ENCODE assay signal across 14 cellular contexts in the genomic region with DNA sequence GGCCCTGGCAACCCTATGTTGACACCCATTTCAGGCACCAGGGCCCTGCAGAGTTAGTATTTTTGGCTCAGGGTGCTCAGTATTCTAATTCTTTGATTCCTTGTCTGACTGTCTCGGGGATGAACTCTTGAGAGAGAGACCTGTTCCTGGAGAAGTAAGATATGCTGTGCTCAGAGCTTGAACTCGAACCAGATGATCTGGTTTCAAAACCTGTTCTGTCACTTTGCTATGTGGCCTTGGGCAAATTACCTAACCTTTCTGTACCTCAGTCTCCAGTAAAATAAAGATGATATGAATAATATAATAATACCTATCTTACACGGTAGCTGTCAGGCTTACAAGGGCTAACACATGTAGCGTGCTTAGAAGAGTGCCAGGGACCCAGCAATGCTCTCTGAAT.
A peak's percentile ranks its signal among the peaks of the same experiment; 100 is the strongest.
DNase-seq lines count a peak whose midpoint lies in the region; ATAC-seq, FAIRE-seq and TF ChIP-seq lines count a peak whose summit lies in the region.
"Had no signal": no experiment of that assay in that cellular context is flagged by ENCODE, and none has a peak within 500 bp of the region (broad histone marks: within the 10 kb centered on the region; RNA-seq: fewer than 3 reads in every experiment).

No MANE protein-coding gene starts in this region.

- POLR2A ChIA-PET in K562 (lab: Yijun Ruan, JAX) = no interaction called here

- TF ChIP-seq EP300 in K562 (IDR thresholded peaks at IDR 0.05; ENCODE audit: low read length) = no peak

- H3K9ac ChIP-seq in K562 (ENCODE audit: insufficient read depth in 1 of 2, low read depth in 2 of 2, low read length in 2 of 2) (peak overlapping the region in 1 of 2 experiments; percentile 68; a peak in 1 of 4 replicates), subcutaneous abdominal adipose tissue (ENCODE audit: low read length in 5 of 5) (peak overlapping the region in 1 of 5 donors; percentile 29)

- H3K27me3 ChIP-seq in K562 (ENCODE audit: control insufficient read depth in 2 of 2, insufficient read depth in 2 of 2, low read length in 2 of 2) = no peaks in the 10 kb centered on the region
- H3K27me3 ChIP-seq in lower lobe of right lung (ENCODE audit: low read depth) = no peaks in the 10 kb centered on the region
- peaks cover 0 to 3% (median 0%) of the 10 kb centered on the region in 5 donors for H3K27me3 ChIP-seq in subcutaneous abdominal adipose tissue (ENCODE audit: control insufficient read depth in 5 of 5, insufficient read depth in 4 of 5, low read length in 5 of 5)

- TF ChIP-seq POLR2A in K562 (conservative IDR thresholded peaks at IDR 0.05) = no peak

- CTCF ChIA-PET in K562 (lab: Yijun Ruan, JAX; ENCODE audit: low intra/inter-chr PET ratio) = no interaction called here

- H4K20me1 ChIP-seq in K562 (replicated peaks; ENCODE audit: control insufficient read depth, insufficient read depth, low read length) = no peaks in the 10 kb centered on the region

- BruUV-seq in K562 (replicated peaks; lab: Mats Ljungman, UMichigan) = no TSS peak

- TF ChIP-seq RAD21 in K562 (CRISPR knock-in tag; conservative IDR thresholded peaks at IDR 0.05 in 1 of 2, IDR thresholded peaks at IDR 0.05 in 1 of 2) = no peak

- H3K4me3 ChIP-seq in K562 (no peak overlapping the region), lower lobe of right lung (no peak overlapping the region), subcutaneous abdominal adipose tissue (ENCODE audit: low read depth in 1 of 5, low read length in 5 of 5) (no peak overlapping the region)

- peaks cover 64% of the 10 kb centered on the region for H3K4me1 Mint-ChIP-seq in HFFc6 (ENCODE audit: low read depth)
- H3K4me1 Mint-ChIP-seq in stimulated activated effector memory CD8-positive, alpha-beta T cell treated with anti-CD3 and anti-CD28 coated beads, Interleukin-12 subunit alpha, Interleukin-12 subunit beta, amount 100 ng/mL, for 72 hours = no peaks in the 10 kb centered on the region
- H3K4me1 Mint-ChIP-seq: stimulated activated memory B cell treated with anti-CD40 and anti-IgM and Interleukin-4, amounts not matched to agents 10 μg/mL and 1 μg/mL and 100 μg/mL, for 72 hours had no signal

- no peaks in the 10 kb centered on the region for H3K9me1 ChIP-seq in K562 (ENCODE audit: control insufficient read depth, insufficient read depth, low read length)

- peak overlapping the region; percentile 50; the same call in 2 of the 3 replicates for H3K27ac ChIP-seq in K562 (ENCODE audit: extremely low read depth, low read depth, low read length)
- H3K27ac ChIP-seq in lower lobe of right lung = peak overlapping the region; percentile 22
- H3K27ac ChIP-seq in subcutaneous abdominal adipose tissue (ENCODE audit: low read depth, low read length) = peak overlapping the region; percentile 25

- H3K9me3 ChIP-seq in K562 (replicated peaks; ENCODE audit: control insufficient read depth, insufficient read depth, low read depth, low read length) = no peaks in the 10 kb centered on the region
- no peaks in the 10 kb centered on the region for H3K9me3 ChIP-seq in lower lobe of right lung
- H3K9me3 ChIP-seq in subcutaneous abdominal adipose tissue (ENCODE audit: control insufficient read depth in 5 of 5, low read length in 5 of 5) = peaks cover 0 to 9% (median 0%) of the 10 kb centered on the region in 5 donors

- FAIRE-seq in K562 (lab: Jason Lieb, UNC) = no peak

- intact Hi-C loops in K562 (cut with micrococcal nuclease) = no loop called here
- intact Hi-C loops in lower lobe of right lung (cut with DNase I) = no loop called here

- TF ChIP-seq CTCF in HFFc6 (IDR thresholded peaks at IDR 0.05) (no peak), K562 (IDR thresholded peaks at IDR 0.05 in 2 of 3, conservative IDR thresholded peaks at IDR 0.05 in 1 of 3; ENCODE audit: insufficient read depth in 2 of 3, low read depth in 1 of 3, low read length in 3 of 3) (no peak), lower lobe of right lung (IDR thresholded peaks at IDR 0.05) (no peak)

- DNase-seq in HFFc6 (no peak), K562 (ENCODE audit: extremely low read depth in 1 of 4, low spot score in 3 of 4) (no peak), lower lobe of right lung (no peak), OCI-M2 (lab: John Stamatoyannopoulos, UW; ENCODE audit: unreplicated experiment) (no peak)
- DNase-seq in stimulated activated effector memory CD8-positive, alpha-beta T cell treated with anti-CD3 and anti-CD28 coated beads, Interleukin-12 subunit alpha, Interleukin-12 subunit beta, amount 100 ng/mL, for 72 hours (ENCODE audit: low spot score in 2 of 2) = no peak
- DNase-seq: activated CD8-positive, alpha-beta T cell treated with anti-CD3 and anti-CD28 coated beads, Interleukin-2, amount 10 ng/mL, durations not matched to agents 7 days and 5 days; activated naive CD4-positive, alpha-beta T cell; NCI-H1105; stimulated activated CD4-positive, alpha-beta T cell treated with anti-CD3 and anti-CD28 coated beads, Interleukin-4, amount 100 ng/mL, for 1 hour; T-helper 9 cell had no signal

- in situ Hi-C loops in K562 (cut with MboI) = no loop called here

- H3K9me3 Mint-ChIP-seq in HFFc6 = peaks cover 14% of the 10 kb centered on the region; the same call in 1 of the 2 replicates
- peaks cover 6% of the 10 kb centered on the region for H3K9me3 Mint-ChIP-seq in stimulated activated effector memory CD8-positive, alpha-beta T cell treated with anti-CD3 and anti-CD28 coated beads, Interleukin-12 subunit alpha, Interleukin-12 subunit beta, amount 100 ng/mL, for 72 hours

- peaks cover 30 to 50% of the 10 kb centered on the region in 2 experiments for H3K4me1 ChIP-seq in K562 (replicated peaks in 1 of 2; ENCODE audit: control insufficient read depth in 2 of 2, insufficient read depth in 2 of 2, low read length in 2 of 2)
- H3K4me1 ChIP-seq in lower lobe of right lung = peaks cover 25% of the 10 kb centered on the region
- peaks cover 14 to 67% (median 48%) of the 10 kb centered on the region in 5 donors for H3K4me1 ChIP-seq in subcutaneous abdominal adipose tissue (ENCODE audit: control insufficient read depth in 5 of 5, insufficient read depth in 5 of 5, low read length in 5 of 5)

- no peak overlapping the region for H3K4me2 ChIP-seq in K562 (ENCODE audit: insufficient read depth, low read length)

- H3K27ac Mint-ChIP-seq in HFFc6 = peak overlapping the region; percentile 70
- no peak overlapping the region for H3K27ac Mint-ChIP-seq in stimulated activated effector memory CD8-positive, alpha-beta T cell treated with anti-CD3 and anti-CD28 coated beads, Interleukin-12 subunit alpha, Interleukin-12 subunit beta, amount 100 ng/mL, for 72 hours
- H3K27ac Mint-ChIP-seq: activated CD8-positive, alpha-beta T cell treated with anti-CD3 and anti-CD28 coated beads, Interleukin-2, amount 10 ng/mL, durations not matched to agents 7 days and 5 days; stimulated activated memory B cell treated with anti-CD40 and anti-IgM and Interleukin-4, amounts not matched to agents 10 μg/mL and 1 μg/mL and 100 μg/mL, for 72 hours had no signal

- peaks cover 4% of the 10 kb centered on the region for H3K27me3 Mint-ChIP-seq in HFFc6 (ENCODE audit: insufficient read depth)

- 80% methylated on average over 4 of the region's 4 CpGs for WGBS in K562 (ENCODE audit: insufficient coverage, low coverage, missing lambda C conversion rate)

- H3K4me3 Mint-ChIP-seq in HFFc6 = no peak overlapping the region
- no peak overlapping the region for H3K4me3 Mint-ChIP-seq in stimulated activated effector memory CD8-positive, alpha-beta T cell treated with anti-CD3 and anti-CD28 coated beads, Interleukin-12 subunit alpha, Interleukin-12 subunit beta, amount 100 ng/mL, for 72 hours
- H3K4me3 Mint-ChIP-seq: activated CD8-positive, alpha-beta T cell treated with anti-CD3 and anti-CD28 coated beads, Interleukin-2, amount 10 ng/mL, durations not matched to agents 7 days and 5 days; stimulated activated memory B cell treated with anti-CD40 and anti-IgM and Interleukin-4, amounts not matched to agents 10 μg/mL and 1 μg/mL and 100 μg/mL, for 72 hours had no signal

- no peak for ATAC-seq in K562
- ATAC-seq in lower lobe of right lung = peak in 1 of 2 donors; percentile 6
- no peak for ATAC-seq in stimulated activated effector memory CD8-positive, alpha-beta T cell treated with anti-CD3 and anti-CD28 coated beads, Interleukin-12 subunit alpha, Interleukin-12 subunit beta, amount 100 ng/mL, for 72 hours
- no peak for ATAC-seq in HG02763 (IDR thresholded peaks at IDR 0.05; ENCODE audit: unreplicated experiment)
- no peak for ATAC-seq in GM21515 (IDR thresholded peaks at IDR 0.05; ENCODE audit: unreplicated experiment)
- ATAC-seq: activated CD8-positive, alpha-beta T cell treated with anti-CD3 and anti-CD28 coated beads, Interleukin-2, amount 10 ng/mL, durations not matched to agents 7 days and 5 days; stimulated activated memory B cell treated with anti-CD40 and anti-IgM and Interleukin-4, amounts not matched to agents 10 μg/mL and 1 μg/mL and 100 μg/mL, for 72 hours had no signal

- peak overlapping the region; percentile 60 for H2AFZ ChIP-seq in K562 (ENCODE audit: low read depth, low read length)

- H3K36me3 Mint-ChIP-seq in HFFc6 (ENCODE audit: low read depth) = peaks cover 14% of the 10 kb centered on the region
- no peaks in the 10 kb centered on the region for H3K36me3 Mint-ChIP-seq in stimulated activated effector memory CD8-positive, alpha-beta T cell treated with anti-CD3 and anti-CD28 coated beads, Interleukin-12 subunit alpha, Interleukin-12 subunit beta, amount 100 ng/mL, for 72 hours
- H3K36me3 Mint-ChIP-seq: stimulated activated memory B cell treated with anti-CD40 and anti-IgM and Interleukin-4, amounts not matched to agents 10 μg/mL and 1 μg/mL and 100 μg/mL, for 72 hours had no signal

- H3K79me2 ChIP-seq in K562 (ENCODE audit: control insufficient read depth, insufficient read depth, low read length) = no peaks in the 10 kb centered on the region

- H3K36me3 ChIP-seq in K562 (ENCODE audit: control insufficient read depth, insufficient read depth, low read length) (no peaks in the 10 kb centered on the region), lower lobe of right lung (no peaks in the 10 kb centered on the region), subcutaneous abdominal adipose tissue (ENCODE audit: control insufficient read depth in 5 of 5, insufficient read depth in 5 of 5, low read length in 5 of 5) (peaks cover 0 to 3% (median 0%) of the 10 kb centered on the region in 5 donors)

TF ChIP-seq in K562, 482 proteins besides CTCF, POLR2A, EP300 and RAD21 (continues in another document):
- no peak for TF ChIP-seq ZNF197 (CRISPR knock-in tag; IDR thresholded peaks at IDR 0.05; ENCODE audit: low read depth)
- TF ChIP-seq RBM25 (IDR thresholded peaks at IDR 0.05; ENCODE audit: low read depth, low read length, severe bottlenecking) = peak; percentile 3
